1 cellular context compared by ENCODE assay signal in the genomic region with DNA sequence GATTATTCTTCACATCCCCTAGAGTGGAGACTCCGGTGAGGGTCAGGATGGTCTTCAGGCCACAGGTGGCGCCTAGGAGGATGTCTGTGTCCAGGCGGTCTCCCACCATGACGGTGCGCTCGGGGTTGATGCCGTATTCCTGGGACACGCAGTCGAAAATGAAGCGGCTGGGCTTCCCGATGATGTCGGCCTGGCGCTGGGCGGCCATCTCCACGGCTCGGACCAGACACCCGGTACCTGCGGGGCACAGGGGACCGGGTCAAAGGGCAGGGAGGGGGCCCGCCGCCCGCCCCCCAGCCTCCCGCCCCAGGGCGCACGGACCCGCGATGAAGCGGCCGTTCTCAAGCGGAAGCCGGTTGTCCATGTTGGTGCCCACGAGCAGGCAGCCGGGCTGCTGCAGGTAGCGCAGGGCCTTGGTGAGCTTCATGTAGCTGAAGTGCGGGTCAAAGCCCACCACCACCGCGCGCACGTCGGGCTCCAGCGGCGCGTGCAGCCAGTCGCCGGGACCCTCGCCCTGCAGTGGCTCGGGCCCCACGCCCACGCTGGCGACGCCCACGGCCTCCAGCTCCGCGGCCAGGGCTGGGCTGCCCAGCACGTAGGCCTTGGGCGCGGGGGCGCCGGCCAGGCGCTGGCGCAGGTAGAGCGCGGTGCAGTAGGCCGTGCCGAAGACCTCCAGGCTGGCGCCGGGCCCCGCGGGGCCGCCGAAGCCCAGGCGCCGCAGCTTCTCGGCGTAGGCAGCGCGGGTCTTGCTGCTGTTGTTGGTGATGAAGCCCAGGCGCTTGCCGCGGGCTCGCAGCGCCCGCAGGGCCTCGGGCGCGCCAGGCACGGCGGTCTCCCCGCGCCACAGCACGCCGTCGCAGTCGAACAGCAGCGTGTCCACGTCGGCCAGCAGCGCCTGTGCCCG.
TF ChIP-seq lines count a peak whose summit lies in the region.

No MANE protein-coding gene starts in this region.

TF ChIP-seq in IMR-90, 13 proteins besides CTCF, POLR2A, EP300 and RAD21:
- TF ChIP-seq RCOR1 (IDR thresholded peaks at IDR 0.05; ENCODE audit: insufficient replicate concordance, low read length) (no peak), CHD1 (IDR thresholded peaks at IDR 0.05; ENCODE audit: low read depth, low read length) (no peak), SMC3 (IDR thresholded peaks at IDR 0.05; ENCODE audit: low read depth, low read length) (no peak), CEBPB (IDR thresholded peaks at IDR 0.05; ENCODE audit: low read depth, low read length) (no peak), MAFK (IDR thresholded peaks at IDR 0.05; ENCODE audit: low read depth, low read length) (no peak), BHLHE40 (IDR thresholded peaks at IDR 0.05; ENCODE audit: low read depth, low read length) (no peak), MAZ (IDR thresholded peaks at IDR 0.05; ENCODE audit: borderline replicate concordance, low read depth, low read length) (no peak), FOS (IDR thresholded peaks at IDR 0.05; ENCODE audit: low read depth, low read length) (no peak)
- TF ChIP-seq, protein P1, sequence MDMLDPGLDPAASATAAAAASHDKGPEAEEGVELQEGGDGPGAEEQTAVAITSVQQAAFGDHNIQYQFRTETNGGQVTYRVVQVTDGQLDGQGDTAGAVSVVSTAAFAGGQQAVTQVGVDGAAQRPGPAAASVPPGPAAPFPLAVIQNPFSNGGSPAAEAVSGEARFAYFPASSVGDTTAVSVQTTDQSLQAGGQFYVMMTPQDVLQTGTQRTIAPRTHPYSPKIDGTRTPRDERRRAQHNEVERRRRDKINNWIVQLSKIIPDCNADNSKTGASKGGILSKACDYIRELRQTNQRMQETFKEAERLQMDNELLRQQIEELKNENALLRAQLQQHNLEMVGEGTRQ (IDR thresholded peaks at IDR 0.05; ENCODE audit: low read depth, low read length): no peak
TF ChIP-seq in IMR-90: peak in this region for 0.
